ENCODE assay signal across 15 cellular contexts in genomic region chr9:87375397-87376073, GRCh38.
DNase-seq lines count a peak whose midpoint lies in the region; ATAC-seq, FAIRE-seq and TF ChIP-seq lines count a peak whose summit lies in the region.
"Had no signal": no experiment of that assay in that cellular context is flagged by ENCODE, and none has a peak within 500 bp of the region (broad histone marks: within the 10 kb centered on the region; RNA-seq: fewer than 3 reads in every experiment).

No MANE protein-coding gene starts in this region.

- H3K27me3 ChIP-seq in bronchial epithelial cell (ENCODE audit: control insufficient read depth, insufficient read depth, low read length) = no peaks in the 10 kb centered on the region
- H3K27me3 ChIP-seq in right lobe of liver = no peaks in the 10 kb centered on the region
- peaks cover 0 to 9% (median 0%) of the 10 kb centered on the region in 4 donors for H3K27me3 ChIP-seq in esophagus squamous epithelium
- H3K27me3 ChIP-seq: pancreas had no signal

- WGBS in right lobe of liver (ENCODE audit: insufficient coverage, low coverage, low lambda C conversion rate, missing lambda C conversion rate) = 37% methylated on average over 6 of the region's 7 CpGs
- 68 to 74% methylated on average over 6 to 7 of the region's 7 CpGs for WGBS in esophagus squamous epithelium, 2 donors

- H3K4me3 ChIP-seq in AG10803 (ENCODE audit: low read length) (no peak overlapping the region), bronchial epithelial cell (ENCODE audit: low read depth, low read length) (no peak overlapping the region), right lobe of liver (no peak overlapping the region), esophagus squamous epithelium (no peak overlapping the region)
- H3K4me3 ChIP-seq: pancreas had no signal

- peak; percentile 12 to 64 (median 41) for ATAC-seq in right lobe of liver
- ATAC-seq in GM18870 (IDR thresholded peaks at IDR 0.05; ENCODE audit: unreplicated experiment) = no peak

- H3K4me1 ChIP-seq in right lobe of liver (peaks cover 0 to 23% (median 6%) of the 10 kb centered on the region in 4 donors), esophagus squamous epithelium (no peaks in the 10 kb centered on the region)

- no peak for FAIRE-seq in bronchial epithelial cell (lab: Jason Lieb, UNC)
- FAIRE-seq: colon, GM12891, pancreas had no signal

- H3K9me3 ChIP-seq in right lobe of liver (no peaks in the 10 kb centered on the region), esophagus squamous epithelium (no peaks in the 10 kb centered on the region)
- H3K9me3 ChIP-seq: pancreas had no signal

- H3K27ac ChIP-seq in right lobe of liver (peak overlapping the region in 2 of 3 donors; percentile 4 to 31), esophagus squamous epithelium (no peak overlapping the region)
- H3K27ac ChIP-seq: pancreas had no signal

- H3K36me3 ChIP-seq in bronchial epithelial cell (ENCODE audit: control insufficient read depth, insufficient read depth, low read length) (no peaks in the 10 kb centered on the region), right lobe of liver (no peaks in the 10 kb centered on the region), esophagus squamous epithelium (no peaks in the 10 kb centered on the region)
- H3K36me3 ChIP-seq: pancreas had no signal

- TF ChIP-seq POLR2A in right lobe of liver (IDR thresholded peaks at IDR 0.05) (no peak), esophagus squamous epithelium (IDR thresholded peaks at IDR 0.05) (no peak)

- no peak for TF ChIP-seq CTCF in AG10803 (conservative IDR thresholded peaks at IDR 0.05; ENCODE audit: low read length)
- no peak for TF ChIP-seq CTCF in bronchial epithelial cell (IDR thresholded peaks at IDR 0.05; ENCODE audit: insufficient read depth, low read length, severe bottlenecking)
- TF ChIP-seq CTCF in right lobe of liver (IDR thresholded peaks at IDR 0.05) = no peak
- no peak for TF ChIP-seq CTCF in esophagus squamous epithelium (IDR thresholded peaks at IDR 0.05)

- DNase-seq in AG10803 (ENCODE audit: low read depth) (peak; percentile 75), M059J (ENCODE audit: low read depth) (peak; percentile 94), bronchial epithelial cell (ENCODE audit: low read depth) (peak; percentile 58), right lobe of liver (no peak), NAMALWA (ENCODE audit: low spot score) (no peak), esophagus squamous epithelium (lab: John Stamatoyannopoulos, UW) (no peak), DMS53 treated with DMSO at 0.1 percent for 48 hours (lab: John Stamatoyannopoulos, UW; ENCODE audit: unreplicated experiment) (no peak)
- DNase-seq: activated CD4-positive, alpha-beta T cell treated with anti-CD3 and anti-CD28 coated beads for 1 hour; DND-41; NCI-H1092 treated with DMSO at 0.1 percent for 48 hours; NCI-H446 treated with DMSO at 0.1 percent for 48 hours; pancreas had no signal

- intact Hi-C loops in right lobe of liver (cut with DNase I) = no loop called here
- intact Hi-C loops in esophagus squamous epithelium (cut with DNase I) = no loop called here

Comparison
In these comparisons a context has a peak if more than half of its experiments do, and no peak if none do; other contexts are left out.
1. DNase-seq: peak in AG10803 (single experiment), M059J (single experiment) and bronchial epithelial cell (single experiment); none in right lobe of liver (0 of 3), NAMALWA (single experiment), esophagus squamous epithelium (single experiment) and DMS53 treated with DMSO at 0.1 percent for 48 hours (single experiment).
2. H3K27ac ChIP-seq: peak in right lobe of liver (2 of 3); none in esophagus squamous epithelium (0 of 4).